ENCODE assay signal across 1 cellular context in genomic region chr2:75325594-75325993, GRCh38.
TF ChIP-seq lines count a peak whose summit lies in the region.

No MANE protein-coding gene starts in this region.

TF ChIP-seq in H1, 55 proteins besides CTCF, POLR2A, EP300 and RAD21 (continued from another document):
- TF ChIP-seq SRF (IDR thresholded peaks at IDR 0.05; ENCODE audit: low read depth, low read length) (no peak), ZNF274 (IDR thresholded peaks at IDR 0.05; ENCODE audit: borderline replicate concordance, extremely low read depth, low read length) (no peak), ATF3 (IDR thresholded peaks at IDR 0.05; ENCODE audit: insufficient read depth, low read depth, low read length) (no peak), KDM5A (IDR thresholded peaks at IDR 0.05; ENCODE audit: low read length) (no peak), CHD7 (IDR thresholded peaks at IDR 0.05; ENCODE audit: insufficient replicate concordance, low read length) (no peak), E2F6 (IDR thresholded peaks at IDR 0.05) (no peak), TEAD4 (IDR thresholded peaks at IDR 0.05; ENCODE audit: low read depth, low read length) (no peak)
